8 cellular contexts compared by ENCODE assay signal in genomic region chr18:24138884-24139616, GRCh38. TPM values are rescaled to one million over a fixed set of nuclear protein-coding genes. Genes with fewer than 3 reads are reported as not detected.
DNase-seq lines count a peak whose midpoint lies in the region; TF ChIP-seq lines count a peak whose summit lies in the region.

TSS of gene CABYR (plus strand) at chr18:24139062. CDS start at chr18:24143115, 4,053 bp downstream.

- H3K36me3 ChIP-seq in GM06990 (ENCODE audit: control insufficient read depth, insufficient read depth, low read length) (no peaks in the 10 kb centered on the region; the same call in 1 of the 2 replicates), HEK293 (ENCODE audit: control insufficient read depth in 2 of 2, insufficient read depth in 1 of 2, low read length in 2 of 2) (peaks cover 6 to 11% of the 10 kb centered on the region in 2 experiments), kidney epithelial cell (ENCODE audit: control insufficient read depth, insufficient read depth, low read length) (peaks cover 1% of the 10 kb centered on the region), SJCRH30 (no peaks in the 10 kb centered on the region)

- POLR2A ChIA-PET in HEK293 (lab: Yijun Ruan, JAX): interaction anchor here (0.5 to 2.0 kb wide), 64 partner anchors 9 to 697 kb away, joined by 3 to 23 read pairs (median 4); partner anchors contain the start of genes IMPACT, OSBPL1A, RIOK3 and TTC39C

- peak within 1 kb of the TSS; percentile 60 for H3K4me3 ChIP-seq in GM06990 (replicated peaks; ENCODE audit: low read depth, low read length)
- peak within 1 kb of the TSS; percentile 59 for H3K4me3 ChIP-seq in HEK293 (ENCODE audit: low read depth, low read length)
- H3K4me3 ChIP-seq in choroid plexus epithelial cell (ENCODE audit: low read depth, low read length): peak within 1 kb of the TSS; percentile 72
- H3K4me3 ChIP-seq in kidney epithelial cell (ENCODE audit: low read depth, low read length): peak within 1 kb of the TSS; percentile 58
- H3K4me3 ChIP-seq in SJCRH30: no peak within 1 kb of the TSS

- TF ChIP-seq CTCF in GM06990 (IDR thresholded peaks at IDR 0.05; ENCODE audit: insufficient read depth, low read length, poor library complexity, severe bottlenecking): no peak
- TF ChIP-seq CTCF in HEK293 (tag by site-specific recombination; IDR thresholded peaks at IDR 0.05): no peak; the same call in 1 of the 2 replicates
- TF ChIP-seq CTCF in choroid plexus epithelial cell (conservative IDR thresholded peaks at IDR 0.05; ENCODE audit: low read depth, low read length): no peak
- no peak for TF ChIP-seq CTCF in kidney epithelial cell (IDR thresholded peaks at IDR 0.05; ENCODE audit: insufficient read depth, low read length, poor library complexity, severe bottlenecking)

- H3K27me3 ChIP-seq in GM06990 (replicated peaks; ENCODE audit: control insufficient read depth, insufficient read depth, low read length) (no peaks in the 10 kb centered on the region), kidney epithelial cell (ENCODE audit: control insufficient read depth, insufficient read depth, low read length) (no peaks in the 10 kb centered on the region), SJCRH30 (no peaks in the 10 kb centered on the region)

- H3K9me3 ChIP-seq in HEK293 (ENCODE audit: control insufficient read depth, insufficient read depth, low read depth, low read length) (no peaks in the 10 kb centered on the region), SJCRH30 (replicated peaks) (no peaks in the 10 kb centered on the region)

- H3K27ac ChIP-seq in HEK293 (ENCODE audit: extremely low read depth, low read depth, low read length) (peak within 1 kb of the TSS; percentile 77), SJCRH30 (no peak within 1 kb of the TSS)

- DNase-seq in GM06990 (ENCODE audit: extremely low read depth, insufficient read length): peak; percentile 80
- DNase-seq in NCI-H1694 treated with DMSO at 0.1 percent for 48 hours (lab: John Stamatoyannopoulos, UW): peak; percentile 42
- peak; percentile 69 to 71 for DNase-seq in activated CD4-positive, alpha-beta T cell treated with anti-CD3 and anti-CD28 coated beads for 4 hours
- peak; percentile 87 for DNase-seq in choroid plexus epithelial cell (ENCODE audit: low read depth)
- peak; percentile 61 for DNase-seq in kidney epithelial cell (ENCODE audit: low read depth)
- peak; percentile 57 to 67 (median 60) for DNase-seq in stimulated activated CD4-positive, alpha-beta T cell treated with anti-CD3 and anti-CD28 coated beads, Interleukin-12 subunit alpha, Interleukin-12 subunit beta, amount 100 ng/mL, for 48 hours (ENCODE audit: low read depth in 2 of 3, low spot score in 1 of 3)
- DNase-seq in SJCRH30: no peak

- CTCF ChIA-PET in HEK293 (lab: Yijun Ruan, JAX): interaction anchor here (0.6 to 1.4 kb wide), 6 partner anchors 21 to 1328 kb away, joined by 3 to 6 read pairs (median 4); no protein-coding TSS in a partner anchor

- H3K4me1 ChIP-seq in HEK293 (ENCODE audit: control insufficient read depth, insufficient read depth, low read length): peaks cover 4% of the 10 kb centered on the region
- H3K4me1 ChIP-seq in SJCRH30: no peaks in the 10 kb centered on the region

TF ChIP-seq in HEK293, 187 proteins besides CTCF, POLR2A, EP300 and RAD21 (continues in another document):
- TF ChIP-seq ZSCAN30 (tag by site-specific recombination; IDR thresholded peaks at IDR 0.05) (0 out of 2 replicates have a peak, but pooled peaks have one; percentile 28), ZSCAN18 (tag by site-specific recombination; IDR thresholded peaks at IDR 0.05) (no peak), GLIS1 (tag by site-specific recombination; IDR thresholded peaks at IDR 0.05) (peak; percentile 75), ZBTB6 (tag by site-specific recombination; IDR thresholded peaks at IDR 0.05) (no peak), ZIC2 (tag by site-specific recombination; IDR thresholded peaks at IDR 0.05) (peak; percentile 86), ZBTB48 (tag by site-specific recombination; IDR thresholded peaks at IDR 0.05) (peak; percentile 51; the same call in 1 of the 2 replicates), ZNF677 (tag by site-specific recombination; IDR thresholded peaks at IDR 0.05) (no peak), ZBTB26 (tag by site-specific recombination; optimal IDR thresholded peaks at IDR 0.05) (peak; percentile 25), ZNF501 (tag by site-specific recombination; IDR thresholded peaks at IDR 0.05) (peak; percentile 73; the same call in 1 of the 2 replicates), GFI1B (tag by site-specific recombination; IDR thresholded peaks at IDR 0.05) (no peak), GLIS2 (tag by site-specific recombination; IDR thresholded peaks at IDR 0.05) (peak; percentile 86), PATZ1 (tag by site-specific recombination; IDR thresholded peaks at IDR 0.05) (peak; percentile 77; the same call in 1 of the 2 replicates), ZNF473 (tag by site-specific recombination; IDR thresholded peaks at IDR 0.05) (no peak), TCF7L2 (IDR thresholded peaks at IDR 0.05; ENCODE audit: borderline replicate concordance, low read depth, low read length) (peak; percentile 53; the same call in 1 of the 2 replicates), ZNF140 (tag by site-specific recombination; IDR thresholded peaks at IDR 0.05) (no peak), SP2 (tag by site-specific recombination; IDR thresholded peaks at IDR 0.05) (peak; percentile 62), FEZF1 (tag by site-specific recombination; IDR thresholded peaks at IDR 0.05) (0 out of 2 replicates have a peak, but pooled peaks have one; percentile 9), TRIM28 (IDR thresholded peaks at IDR 0.05; ENCODE audit: borderline replicate concordance, low read length) (0 out of 2 replicates have a peak, but pooled peaks have one; percentile 40), KLF1 (tag by site-specific recombination; IDR thresholded peaks at IDR 0.05) (peak; percentile 68), ZNF660 (tag by site-specific recombination; IDR thresholded peaks at IDR 0.05) (no peak; the same call in 1 of the 2 replicates)
- TF ChIP-seq, protein P1, sequence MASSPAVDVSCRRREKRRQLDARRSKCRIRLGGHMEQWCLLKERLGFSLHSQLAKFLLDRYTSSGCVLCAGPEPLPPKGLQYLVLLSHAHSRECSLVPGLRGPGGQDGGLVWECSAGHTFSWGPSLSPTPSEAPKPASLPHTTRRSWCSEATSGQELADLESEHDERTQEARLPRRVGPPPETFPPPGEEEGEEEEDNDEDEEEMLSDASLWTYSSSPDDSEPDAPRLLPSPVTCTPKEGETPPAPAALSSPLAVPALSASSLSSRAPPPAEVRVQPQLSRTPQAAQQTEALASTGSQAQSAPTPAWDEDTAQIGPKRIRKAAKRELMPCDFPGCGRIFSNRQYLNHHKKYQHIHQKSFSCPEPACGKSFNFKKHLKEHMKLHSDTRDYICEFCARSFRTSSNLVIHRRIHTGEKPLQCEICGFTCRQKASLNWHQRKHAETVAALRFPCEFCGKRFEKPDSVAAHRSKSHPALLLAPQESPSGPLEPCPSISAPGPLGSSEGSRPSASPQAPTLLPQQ (tag by site-specific recombination; IDR thresholded peaks at IDR 0.05): peak; percentile 91

RNA-seq across cellular contexts. Expression of gene CABYR, which starts in this region (rescaled TPM):
- 5.1 and 5.5 TPM in 2 replicates for total RNA-seq in kidney epithelial cell
- not detected in 2 replicates for total RNA-seq in SJCRH30 (2014; rRNA removed; shearing (Covaris generic))

Comparison
In these comparisons a context has a peak if more than half of its experiments do, and no peak if none do; other contexts are left out.
1. DNase-seq: peak in GM06990 (single experiment), NCI-H1694 treated with DMSO at 0.1 percent for 48 hours (single experiment), activated CD4-positive, alpha-beta T cell treated with anti-CD3 and anti-CD28 coated beads for 4 hours (2 of 2), choroid plexus epithelial cell (single experiment), kidney epithelial cell (single experiment) and stimulated activated CD4-positive, alpha-beta T cell treated with anti-CD3 and anti-CD28 coated beads, Interleukin-12 subunit alpha, Interleukin-12 subunit beta, amount 100 ng/mL, for 48 hours (3 of 3); none in SJCRH30 (0 of 2).